Comparison of ENCODE assay signal across 3 cellular contexts in genomic region chr16:18384098-18384636, GRCh38. TPM values are rescaled to one million over a fixed set of nuclear protein-coding genes. Genes with fewer than 3 reads are reported as not detected.
"Had no signal": no experiment of that assay in that cellular context is flagged by ENCODE, and none has a peak within 500 bp of the region (broad histone marks: within the 10 kb centered on the region; RNA-seq: fewer than 3 reads in every experiment).

No MANE protein-coding gene starts in this region.

RNA-seq across cellular contexts. Expression of gene NPIPA8, which starts 47.6 kb away (rescaled TPM):
- total RNA-seq: GM23338, HT-29 had no signal
- polyA plus RNA-seq: GM23338, IgD-negative memory B cell had no signal
